26 cellular contexts compared by ENCODE assay signal in the genomic region with DNA sequence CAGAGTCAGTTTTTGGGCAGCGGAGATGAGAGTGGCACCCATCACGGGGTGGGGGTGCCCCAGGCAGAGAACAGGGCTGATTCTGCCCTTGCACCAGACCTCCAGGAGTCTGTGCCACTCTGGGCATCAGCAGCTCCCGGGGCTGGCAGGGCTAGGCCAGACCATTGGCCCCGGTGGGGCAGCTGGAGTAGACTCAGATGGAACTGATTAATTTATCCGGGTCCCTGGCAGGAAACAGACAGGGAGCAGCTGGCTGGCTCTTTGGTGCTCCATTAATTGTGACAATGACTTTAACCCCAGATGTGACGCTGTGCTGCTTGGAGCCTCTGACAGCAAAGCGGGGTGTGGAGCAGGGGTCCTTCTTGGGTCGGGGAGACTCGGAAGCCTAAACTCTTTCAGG. TPM values are rescaled to one million over a fixed set of nuclear protein-coding genes. Genes with fewer than 3 reads are reported as not detected.
"Had no signal": no experiment of that assay in that cellular context is flagged by ENCODE, and none has a peak within 500 bp of the region (broad histone marks: within the 10 kb centered on the region; RNA-seq: fewer than 3 reads in every experiment).

No MANE protein-coding gene starts in this region.

- H3K27ac ChIP-seq: esophagus squamous epithelium, gastroesophageal sphincter, hepatocyte, parathyroid adenoma, prostate gland, right lobe of liver, tibial artery, upper lobe of left lung, vagina had no signal

- H3K9me3 ChIP-seq: esophagus squamous epithelium, gastroesophageal sphincter, prostate gland, right lobe of liver, tibial artery, upper lobe of left lung, vagina had no signal

- FAIRE-seq: kidney had no signal

- H3K79me2 ChIP-seq: hepatocyte, parathyroid adenoma had no signal

- H3K4me2 ChIP-seq: hepatocyte had no signal

- H3K4me3 ChIP-seq: esophagus squamous epithelium, gastroesophageal sphincter, hepatocyte, lung, prostate gland, right lobe of liver, tibial artery, upper lobe of left lung, vagina had no signal

- H3K36me3 ChIP-seq: esophagus squamous epithelium, gastroesophageal sphincter, prostate gland, right lobe of liver, tibial artery, upper lobe of left lung, vagina had no signal

- H2AFZ ChIP-seq: hepatocyte, parathyroid adenoma had no signal

- H3K4me1 ChIP-seq: esophagus squamous epithelium, gastroesophageal sphincter, parathyroid adenoma, prostate gland, right lobe of liver, tibial artery, upper lobe of left lung, vagina had no signal

- H3K9ac ChIP-seq: parathyroid adenoma had no signal

- DNase-seq: dermis blood vessel endothelial cell; esophagus squamous epithelium; foreskin fibroblast; glutamatergic neuron; kidney; left cardiac atrium; left ventricle myocardium superior; mesenchymal stem cell; midbrain; right lobe of liver; stimulated activated CD4-positive, alpha-beta T cell treated with anti-CD3 and anti-CD28 coated beads, Interleukin-4, amount 100 ng/mL, for 1 hour; stimulated activated CD8-positive, alpha-beta memory T cell treated with anti-CD3 and anti-CD28 coated beads, Interleukin-4, amount 100 ng/mL, for 48 hours; stimulated activated naive CD8-positive, alpha-beta T cell treated with anti-CD3 and anti-CD28 coated beads, Interleukin-15, Interleukin-2, amounts not matched to agents 100 U/mL and 50 U/mL, for 24 hours; tibial artery; upper lobe of left lung had no signal

- H3K27me3 ChIP-seq: right lobe of liver, upper lobe of left lung, vagina had no signal

- ATAC-seq: gastroesophageal sphincter; left cardiac atrium; left ventricle myocardium superior; natural killer cell treated with Interleukin-12 subunit alpha and Interleukin-12 subunit beta and Interleukin-15 and Interleukin-18, amount 100 ng/mL, for 72 hours; right lobe of liver; stimulated activated effector memory CD8-positive, alpha-beta T cell treated with anti-CD3 and anti-CD28 coated beads, Interleukin-12 subunit alpha, Interleukin-12 subunit beta, amount 100 ng/mL, for 72 hours; stimulated activated naive CD8-positive, alpha-beta T cell treated with anti-CD3 and anti-CD28 coated beads, Interleukin-15, Interleukin-2, amounts not matched to agents 100 U/mL and 50 U/mL, for 24 hours had no signal

RNA-seq across cellular contexts. Expression of a gene that starts 9.5 kb away (rescaled TPM):
- total RNA-seq: dermis blood vessel endothelial cell; epithelial cell of proximal tubule; hepatocyte; left cardiac atrium; left ventricle myocardium superior; lung; natural killer cell treated with Interleukin-12 subunit alpha and Interleukin-12 subunit beta and Interleukin-15 and Interleukin-18, amount 100 ng/mL, for 72 hours; omental fat pad; renal cortical epithelial cell; right lobe of liver; upper lobe of left lung; vagina had no signal
- polyA plus RNA-seq: hepatocyte had no signal
